Comparison of ENCODE assay signal across 22 cellular contexts in genomic region chr19:58038688-58039204, GRCh38. TPM values are rescaled to one million over a fixed set of nuclear protein-coding genes. Genes with fewer than 3 reads are reported as not detected.
DNase-seq lines count a peak whose midpoint lies in the region; ATAC-seq, FAIRE-seq and TF ChIP-seq lines count a peak whose summit lies in the region.
"Had no signal": no experiment of that assay in that cellular context is flagged by ENCODE, and none has a peak within 500 bp of the region (broad histone marks: within the 10 kb centered on the region; RNA-seq: fewer than 3 reads in every experiment).

No MANE protein-coding gene starts in this region.

- H3K27ac ChIP-seq in HepG2 (ENCODE audit: extremely low read length, insufficient read depth, low read length) (peak overlapping the region; percentile 44), right lobe of liver (no peak overlapping the region), iPS-18a (ENCODE audit: low read length) (no peak overlapping the region), small intestine (ENCODE audit: low read depth in 1 of 2, low read length in 1 of 2) (no peak overlapping the region), PC-9 (no peak overlapping the region)
- H3K27ac ChIP-seq: C4-2B, KMS-11, RWPE1 had no signal

- no peaks in the 10 kb centered on the region; a peak in 1 of 5 replicates for H3K27me3 ChIP-seq in HepG2 (ENCODE audit: control insufficient read depth in 1 of 2, insufficient read depth in 2 of 2, low read length in 2 of 2)
- H3K27me3 ChIP-seq in right lobe of liver = no peaks in the 10 kb centered on the region
- H3K27me3 ChIP-seq in adipocyte (replicated peaks; ENCODE audit: control insufficient read depth, insufficient read depth, low read length) = no peaks in the 10 kb centered on the region
- peaks cover 6% of the 10 kb centered on the region for H3K27me3 ChIP-seq in iPS-18a (ENCODE audit: control insufficient read depth, insufficient read depth, low read length)
- H3K27me3 ChIP-seq in small intestine (ENCODE audit: control insufficient read depth in 2 of 2, insufficient read depth in 2 of 2, low read length in 2 of 2) = peaks cover 0 to 5% of the 10 kb centered on the region in 2 donors
- peaks cover 59% of the 10 kb centered on the region for H3K27me3 ChIP-seq in PC-9 (ENCODE audit: insufficient read depth, low read depth)

- H3K36me3 ChIP-seq in HepG2 (replicated peaks in 1 of 2; ENCODE audit: control insufficient read depth in 1 of 2, insufficient read depth in 2 of 2, low read length in 2 of 2) (no peaks in the 10 kb centered on the region), right lobe of liver (no peaks in the 10 kb centered on the region), adipocyte (ENCODE audit: control insufficient read depth, insufficient read depth, low read length, severe bottlenecking) (no peaks in the 10 kb centered on the region), iPS-18a (ENCODE audit: control insufficient read depth, low read depth, low read length) (no peaks in the 10 kb centered on the region), small intestine (ENCODE audit: control insufficient read depth in 2 of 2, insufficient read depth in 2 of 2, low read length in 2 of 2) (no peaks in the 10 kb centered on the region), PC-9 (ENCODE audit: low read depth) (no peaks in the 10 kb centered on the region)

- peaks cover 8% of the 10 kb centered on the region; the same call in 1 of the 2 replicates for H3K4me1 ChIP-seq in HepG2 (ENCODE audit: insufficient read depth, low read length)
- H3K4me1 ChIP-seq in right lobe of liver = no peaks in the 10 kb centered on the region
- H3K4me1 ChIP-seq in adipocyte (ENCODE audit: control insufficient read depth, insufficient read depth, low read length) = no peaks in the 10 kb centered on the region
- H3K4me1 ChIP-seq in iPS-18a (ENCODE audit: control insufficient read depth, low read depth, low read length) = peaks cover 5% of the 10 kb centered on the region
- H3K4me1 ChIP-seq in small intestine (ENCODE audit: control insufficient read depth in 2 of 2, insufficient read depth in 1 of 2, low read depth in 1 of 2, low read length in 1 of 2) = no peaks in the 10 kb centered on the region
- H3K4me1 ChIP-seq in PC-9 (replicated peaks; ENCODE audit: insufficient read depth) = no peaks in the 10 kb centered on the region

- H3F3A ChIP-seq in PC-9 (ENCODE audit: insufficient read depth, low read depth) = no peaks in the 10 kb centered on the region

- no peaks in the 10 kb centered on the region for H4K20me1 ChIP-seq in HepG2 (ENCODE audit: insufficient read depth, low read length)
- H4K20me1 ChIP-seq in PC-9 (ENCODE audit: insufficient read depth) = no peaks in the 10 kb centered on the region

- H3K9me2 ChIP-seq in PC-9 (ENCODE audit: insufficient read depth) = no peaks in the 10 kb centered on the region

- TF ChIP-seq CTCF in HepG2 (CRISPR knock-in tag; IDR thresholded peaks at IDR 0.05) (no peak), right lobe of liver (IDR thresholded peaks at IDR 0.05) (no peak), PC-9 (conservative IDR thresholded peaks at IDR 0.05) (no peak)

- H3K4me3 ChIP-seq in HepG2 (replicated peaks in 1 of 3; ENCODE audit: insufficient read depth in 1 of 3, low read depth in 2 of 3, low read length in 3 of 3) (peak overlapping the region in 1 of 3 experiments; percentile 26; a peak in 1 of 6 replicates), right lobe of liver (no peak overlapping the region), adipocyte (ENCODE audit: low read length) (no peak overlapping the region), iPS-18a (ENCODE audit: low read length) (no peak overlapping the region), small intestine (ENCODE audit: low read depth in 1 of 2, low read length in 2 of 2) (no peak overlapping the region), PC-9 (no peak overlapping the region)

- TF ChIP-seq RAD21 in HepG2 (CRISPR knock-in tag; IDR thresholded peaks at IDR 0.05) = no peak

- TF ChIP-seq POLR2A in HepG2 (IDR thresholded peaks at IDR 0.05; ENCODE audit: insufficient read depth in 1 of 2, low read depth in 2 of 2, low read length in 2 of 2) (no peak), right lobe of liver (IDR thresholded peaks at IDR 0.05) (no peak)

- no peaks in the 10 kb centered on the region for H3K79me2 ChIP-seq in HepG2 (ENCODE audit: insufficient read depth, low read length)
- no peaks in the 10 kb centered on the region for H3K79me2 ChIP-seq in PC-9 (ENCODE audit: low read depth)

- CTCF ChIA-PET in HepG2 (lab: Yijun Ruan, JAX; ENCODE audit: low intra/inter-chr PET ratio, low total read pairs) = no interaction called here
- CTCF ChIA-PET in PC-9 (lab: Charles Lee) = no interaction called here

- TF ChIP-seq EP300 in HepG2 (IDR thresholded peaks at IDR 0.05; ENCODE audit: low read depth in 2 of 2, low read length in 2 of 2) (no peak), HepG2 (CRISPR knock-in tag; IDR thresholded peaks at IDR 0.05; ENCODE audit: borderline replicate concordance) (0 out of 2 replicates have a peak, but pooled peaks have one; percentile 8)

- ATAC-seq in HepG2 = peak; percentile 90
- ATAC-seq in right lobe of liver = no peak
- no peak for ATAC-seq in HG03520 (IDR thresholded peaks at IDR 0.05; ENCODE audit: unreplicated experiment)
- no peak for ATAC-seq in GM18519 (IDR thresholded peaks at IDR 0.05; ENCODE audit: low FRiP score, unreplicated experiment)
- ATAC-seq: HCT116 had no signal

- DNase-seq in HepG2 (ENCODE audit: low spot score) (peak; percentile 39), right lobe of liver (no peak), adipocyte (ENCODE audit: low read depth) (peak; percentile 12), small intestine (no peak), PC-9 (no peak)
- DNase-seq: NCI-H1092 treated with DMSO at 0.1 percent for 48 hours; NCI-H1694 treated with DMSO at 0.1 percent for 48 hours; NCI-H345; NCI-H526; NK-92 treated with Interleukin-12 subunit alpha and Interleukin-12 subunit beta, amount 100 ng/mL, for 24 hours had no signal

- in situ Hi-C loops in HepG2 (cut with HindIII; ENCODE audit: extremely low pct_ligation_motif_present, low pct_unique_long_range_greater_than_20kb) = no loop called here

- H3K9ac ChIP-seq in HepG2 (ENCODE audit: insufficient read depth, low read depth, low read length) = no peak overlapping the region
- no peak overlapping the region for H3K9ac ChIP-seq in adipocyte (ENCODE audit: low read length)
- peak overlapping the region; percentile 6 for H3K9ac ChIP-seq in iPS-18a (ENCODE audit: low read length)
- H3K9ac ChIP-seq: KMS-11 had no signal

- POLR2A ChIA-PET in HepG2 (lab: Yijun Ruan, JAX) = interaction anchor here (1.2 kb wide), 1 partner anchor 36 kb away, joined by 3 read pairs; the partner anchor contains the start of gene ZNF606
- POLR2A ChIA-PET in PC-9 (lab: Charles Lee; ENCODE audit: unreplicated experiment) = no interaction called here

- no TSS peak for BruUV-seq in HepG2 (replicated peaks; lab: Mats Ljungman, UMichigan)
- BruUV-seq in PC-9 (replicated peaks; lab: Mats Ljungman, UMichigan) = no TSS peak

- no peak overlapping the region for H2AFZ ChIP-seq in HepG2 (ENCODE audit: low read length)
- H2AFZ ChIP-seq in PC-9 = no peak overlapping the region

- FAIRE-seq in HepG2 (lab: Jason Lieb, UNC) = no peak
- no peak for FAIRE-seq in small intestine (lab: Jason Lieb, UNC)
- FAIRE-seq: GM12892, GM19239 had no signal

- H3K9me3 ChIP-seq in HepG2 (ENCODE audit: low read length) = peaks cover 35% of the 10 kb centered on the region
- H3K9me3 ChIP-seq in right lobe of liver = no peaks in the 10 kb centered on the region
- peaks cover 16% of the 10 kb centered on the region for H3K9me3 ChIP-seq in adipocyte (ENCODE audit: control insufficient read depth, low read length)
- no peaks in the 10 kb centered on the region for H3K9me3 ChIP-seq in iPS-18a (ENCODE audit: control insufficient read depth, low read depth, low read length)
- H3K9me3 ChIP-seq in small intestine (ENCODE audit: control insufficient read depth, low read depth) = peaks cover 6% of the 10 kb centered on the region
- no peaks in the 10 kb centered on the region; the same call in 1 of the 2 replicates for H3K9me3 ChIP-seq in PC-9 (ENCODE audit: insufficient read depth, low read depth)

- 2% methylated on average over 7 of the region's 8 CpGs for WGBS in HepG2 (ENCODE audit: low lambda C conversion rate)
- 6% methylated on average over 5 of the region's 8 CpGs for WGBS in right lobe of liver (ENCODE audit: insufficient coverage, low coverage, low lambda C conversion rate, missing lambda C conversion rate)
- 20 to 28% (median 20%) methylated on average over 8 of the region's 8 CpGs for WGBS in small intestine, 3 donors

- H3K4me2 ChIP-seq in HepG2 (ENCODE audit: low read depth, low read length) (peak overlapping the region; percentile 38), PC-9 (no peak overlapping the region)
- H3K4me2 ChIP-seq: KMS-11 had no signal

- intact Hi-C loops in HepG2 (cut with micrococcal nuclease; ENCODE audit: unreplicated experiment) (no loop called here), right lobe of liver (cut with DNase I) (no loop called here), PC-9 (cut with micrococcal nuclease; ENCODE audit: unreplicated experiment) (no loop called here)

RNA-seq across cellular contexts. Expression of gene ZSCAN1, which starts 4.9 kb away (rescaled TPM):
- total RNA-seq in HepG2 (2016; rRNA removed; fragmentation: Illumina TruSeq; extraction: Trizol) = not detected in 2 replicates
- not detected in 2 replicates for total RNA-seq in HepG2 (2016; cell fraction: cytosol; rRNA removed; fragmentation: Illumina TruSeq; extraction: Trizol; ENCODE audit: low read depth)
- total RNA-seq in HepG2 (2016; cell fraction: insoluble cytoplasmic fraction; rRNA removed; fragmentation: Illumina TruSeq; extraction: Trizol) = not detected in 2 replicates
- total RNA-seq in HepG2 (2016; cell fraction: membrane; rRNA removed; fragmentation: Illumina TruSeq; extraction: Trizol) = not detected in 2 replicates
- total RNA-seq in HepG2 (2016; cell fraction: nucleus; rRNA removed; fragmentation: Illumina TruSeq; extraction: Trizol) = not detected in 2 replicates
- not detected in 2 replicates for polyA plus RNA-seq in HepG2 (2011; rRNA removed)
- not detected in 2 replicates for polyA plus RNA-seq in HepG2 (2011; cell fraction: cytosol; rRNA removed)
- not detected in 2 replicates for polyA plus RNA-seq in HepG2 (2011; cell fraction: nucleus; rRNA removed)
- not detected in 2 replicates for polyA plus RNA-seq in HepG2 (2012)
- not detected in 2 replicates for polyA plus RNA-seq in HepG2 (2016; cell fraction: cytosol; fragmentation: Illumina TruSeq; extraction: Trizol; ENCODE audit: low read depth)
- polyA plus RNA-seq in HepG2 (2016; cell fraction: insoluble cytoplasmic fraction; fragmentation: Illumina TruSeq; extraction: Trizol; ENCODE audit: low read depth) = not detected in 2 replicates
- polyA plus RNA-seq in HepG2 (2016; cell fraction: membrane; fragmentation: Illumina TruSeq; extraction: Trizol; ENCODE audit: low read depth) = not detected in 2 replicates
- polyA plus RNA-seq in HepG2 (2016; cell fraction: nucleus; fragmentation: Illumina TruSeq; extraction: Trizol; ENCODE audit: insufficient read depth, low read depth) = not detected in 2 replicates
- polyA minus RNA-seq in HepG2 (2011; rRNA and poly(A)+ RNA removed; ENCODE audit: low replicate concordance) = not detected in 2 replicates
- not detected in 2 replicates for polyA minus RNA-seq in HepG2 (2011; cell fraction: cytosol; rRNA and poly(A)+ RNA removed)
- not detected in 2 replicates for polyA minus RNA-seq in HepG2 (2011; cell fraction: nucleus; rRNA and poly(A)+ RNA removed)
- not detected for total RNA-seq in right lobe of liver
- polyA plus RNA-seq in small intestine = under 1 TPM in 1 of 3 donors, not detected in 2; 0.21 TPM
- not detected in 2 replicates for total RNA-seq in PC-9 (2021)
- total RNA-seq: A172, Daoy, MCF 10A had no signal

RNA-seq across cellular contexts. Expression of gene ZNF135, which starts 20.3 kb away (rescaled TPM):
- total RNA-seq in HepG2 (2016; rRNA removed; fragmentation: Illumina TruSeq; extraction: Trizol) (not detected in 2 replicates), right lobe of liver (under 1 TPM; 0.12 to 0.71 (median 0.32) TPM), PC-9 (2021) (0.15 TPM in 1 of 2 replicates, not detected in the other)
- total RNA-seq in HepG2 (2016; cell fraction: cytosol; rRNA removed; fragmentation: Illumina TruSeq; extraction: Trizol; ENCODE audit: low read depth) = not detected in 2 replicates
- total RNA-seq in HepG2 (2016; cell fraction: insoluble cytoplasmic fraction; rRNA removed; fragmentation: Illumina TruSeq; extraction: Trizol) = not detected in 2 replicates
- not detected in 2 replicates for total RNA-seq in HepG2 (2016; cell fraction: membrane; rRNA removed; fragmentation: Illumina TruSeq; extraction: Trizol)
- not detected in 2 replicates for total RNA-seq in HepG2 (2016; cell fraction: nucleus; rRNA removed; fragmentation: Illumina TruSeq; extraction: Trizol)
- polyA plus RNA-seq in HepG2 (2011; rRNA removed) (not detected in 2 replicates), small intestine (1 to 10 TPM in 1 of 3 donors, under 1 TPM in 2; 0.67 to 2.0 (median 0.81) TPM)
- polyA plus RNA-seq in HepG2 (2011; cell fraction: cytosol; rRNA removed) = not detected in 2 replicates
- polyA plus RNA-seq in HepG2 (2011; cell fraction: nucleus; rRNA removed) = not detected in 2 replicates
- not detected in 2 replicates for polyA plus RNA-seq in HepG2 (2012)
- not detected in 2 replicates for polyA plus RNA-seq in HepG2 (2016; cell fraction: cytosol; fragmentation: Illumina TruSeq; extraction: Trizol; ENCODE audit: low read depth)
- polyA plus RNA-seq in HepG2 (2016; cell fraction: insoluble cytoplasmic fraction; fragmentation: Illumina TruSeq; extraction: Trizol; ENCODE audit: low read depth) = not detected in 2 replicates
- not detected in 2 replicates for polyA plus RNA-seq in HepG2 (2016; cell fraction: membrane; fragmentation: Illumina TruSeq; extraction: Trizol; ENCODE audit: low read depth)
- polyA plus RNA-seq in HepG2 (2016; cell fraction: nucleus; fragmentation: Illumina TruSeq; extraction: Trizol; ENCODE audit: insufficient read depth, low read depth) = not detected in 2 replicates
- polyA minus RNA-seq in HepG2 (2011; rRNA and poly(A)+ RNA removed; ENCODE audit: low replicate concordance) = not detected in 2 replicates
- not detected in 2 replicates for polyA minus RNA-seq in HepG2 (2011; cell fraction: cytosol; rRNA and poly(A)+ RNA removed)
- polyA minus RNA-seq in HepG2 (2011; cell fraction: nucleus; rRNA and poly(A)+ RNA removed) = not detected in 2 replicates
- total RNA-seq: A172, MCF 10A had no signal

RNA-seq across cellular contexts. Expression of gene ZNF606, which starts 36.1 kb away (rescaled TPM):
- total RNA-seq in HepG2 (2016; rRNA removed; fragmentation: Illumina TruSeq; extraction: Trizol) (8.4 and 14.8 TPM in 2 replicates), right lobe of liver (1 to 10 TPM; 3.1 to 7.1 (median 5.0) TPM), PC-9 (2021) (16.3 and 21.6 TPM in 2 replicates)
- total RNA-seq in HepG2 (2016; cell fraction: cytosol; rRNA removed; fragmentation: Illumina TruSeq; extraction: Trizol; ENCODE audit: low read depth) = 3.4 and 6.5 TPM in 2 replicates
- 9.2 and 12.8 TPM in 2 replicates for total RNA-seq in HepG2 (2016; cell fraction: insoluble cytoplasmic fraction; rRNA removed; fragmentation: Illumina TruSeq; extraction: Trizol)
- total RNA-seq in HepG2 (2016; cell fraction: membrane; rRNA removed; fragmentation: Illumina TruSeq; extraction: Trizol) = 5.1 and 5.2 TPM in 2 replicates
- 17.7 and 20.4 TPM in 2 replicates for total RNA-seq in HepG2 (2016; cell fraction: nucleus; rRNA removed; fragmentation: Illumina TruSeq; extraction: Trizol)
- polyA plus RNA-seq in HepG2 (2011; rRNA removed) (4.2 and 5.2 TPM in 2 replicates), small intestine (1 to 10 TPM; 3.8 to 7.2 (median 5.7) TPM)
- 2.9 TPM in 2 replicates for polyA plus RNA-seq in HepG2 (2011; cell fraction: cytosol; rRNA removed)
- polyA plus RNA-seq in HepG2 (2011; cell fraction: nucleus; rRNA removed) = 19.5 and 22.3 TPM in 2 replicates
- polyA plus RNA-seq in HepG2 (2012) = 4.3 and 4.9 TPM in 2 replicates
- 0.43 and 0.54 TPM in 2 replicates for polyA plus RNA-seq in HepG2 (2016; cell fraction: cytosol; fragmentation: Illumina TruSeq; extraction: Trizol; ENCODE audit: low read depth)
- 5.8 and 6.1 TPM in 2 replicates for polyA plus RNA-seq in HepG2 (2016; cell fraction: insoluble cytoplasmic fraction; fragmentation: Illumina TruSeq; extraction: Trizol; ENCODE audit: low read depth)
- 1.8 and 2.1 TPM in 2 replicates for polyA plus RNA-seq in HepG2 (2016; cell fraction: membrane; fragmentation: Illumina TruSeq; extraction: Trizol; ENCODE audit: low read depth)
- 24.9 and 25.4 TPM in 2 replicates for polyA plus RNA-seq in HepG2 (2016; cell fraction: nucleus; fragmentation: Illumina TruSeq; extraction: Trizol; ENCODE audit: insufficient read depth, low read depth)
- polyA minus RNA-seq in HepG2 (2011; rRNA and poly(A)+ RNA removed; ENCODE audit: low replicate concordance) = 2.4 and 12.4 TPM in 2 replicates
- 2.8 and 3.8 TPM in 2 replicates for polyA minus RNA-seq in HepG2 (2011; cell fraction: cytosol; rRNA and poly(A)+ RNA removed)
- 31.4 and 33.7 TPM in 2 replicates for polyA minus RNA-seq in HepG2 (2011; cell fraction: nucleus; rRNA and poly(A)+ RNA removed)
- total RNA-seq: A172 had no signal

RNA-seq across cellular contexts. Expression of gene ZSCAN18, which starts 59.3 kb away (rescaled TPM):
- not detected in 2 replicates for total RNA-seq in HepG2 (2016; rRNA removed; fragmentation: Illumina TruSeq; extraction: Trizol)
- total RNA-seq in HepG2 (2016; cell fraction: cytosol; rRNA removed; fragmentation: Illumina TruSeq; extraction: Trizol; ENCODE audit: low read depth) = not detected in 2 replicates
- total RNA-seq in HepG2 (2016; cell fraction: insoluble cytoplasmic fraction; rRNA removed; fragmentation: Illumina TruSeq; extraction: Trizol) = not detected in 2 replicates
- total RNA-seq in HepG2 (2016; cell fraction: membrane; rRNA removed; fragmentation: Illumina TruSeq; extraction: Trizol) = not detected in 2 replicates
- not detected in 2 replicates for total RNA-seq in HepG2 (2016; cell fraction: nucleus; rRNA removed; fragmentation: Illumina TruSeq; extraction: Trizol)
- polyA plus RNA-seq in HepG2 (2011; rRNA removed) = 0.10 TPM in 1 of 2 replicates, not detected in the other
- polyA plus RNA-seq in HepG2 (2011; cell fraction: cytosol; rRNA removed) = not detected in 2 replicates
- not detected in 2 replicates for polyA plus RNA-seq in HepG2 (2011; cell fraction: nucleus; rRNA removed)
- polyA plus RNA-seq in HepG2 (2012) = not detected in 2 replicates
- not detected in 2 replicates for polyA plus RNA-seq in HepG2 (2016; cell fraction: cytosol; fragmentation: Illumina TruSeq; extraction: Trizol; ENCODE audit: low read depth)
- polyA plus RNA-seq in HepG2 (2016; cell fraction: insoluble cytoplasmic fraction; fragmentation: Illumina TruSeq; extraction: Trizol; ENCODE audit: low read depth) = not detected in 2 replicates
- not detected in 2 replicates for polyA plus RNA-seq in HepG2 (2016; cell fraction: membrane; fragmentation: Illumina TruSeq; extraction: Trizol; ENCODE audit: low read depth)
- not detected in 2 replicates for polyA plus RNA-seq in HepG2 (2016; cell fraction: nucleus; fragmentation: Illumina TruSeq; extraction: Trizol; ENCODE audit: insufficient read depth, low read depth)
- not detected in 2 replicates for polyA minus RNA-seq in HepG2 (2011; rRNA and poly(A)+ RNA removed; ENCODE audit: low replicate concordance)
- polyA minus RNA-seq in HepG2 (2011; cell fraction: cytosol; rRNA and poly(A)+ RNA removed) = not detected in 2 replicates
- polyA minus RNA-seq in HepG2 (2011; cell fraction: nucleus; rRNA and poly(A)+ RNA removed) = not detected in 2 replicates
- 10 to 100 TPM in 4 of 6 experiments, 1 to 10 TPM in 2; 6.3 to 17.1 (median 10.7) TPM for total RNA-seq in right lobe of liver
- 10 to 100 TPM in 1 of 3 donors, 1 to 10 TPM in 2; 6.3 to 28.0 (median 8.9) TPM for polyA plus RNA-seq in small intestine
- total RNA-seq in PC-9 (2021) = 76.3 and 90.5 TPM in 2 replicates
- total RNA-seq: MCF 10A had no signal

Comparison
In these comparisons a context has a peak if more than half of its experiments do, and no peak if none do; other contexts are left out.
1. DNase-seq: peak in HepG2 (single experiment) and adipocyte (single experiment); none in right lobe of liver (0 of 3), small intestine (single experiment) and PC-9 (0 of 2).